1 cellular context compared by ENCODE assay signal in genomic region chr1:92804721-92805169, GRCh38.
TF ChIP-seq lines count a peak whose summit lies in the region.

No MANE protein-coding gene starts in this region.

TF ChIP-seq in K562, 482 proteins besides CTCF, POLR2A, EP300 and RAD21 (continued from another document and continues in another):
- TF ChIP-seq, protein P1, sequence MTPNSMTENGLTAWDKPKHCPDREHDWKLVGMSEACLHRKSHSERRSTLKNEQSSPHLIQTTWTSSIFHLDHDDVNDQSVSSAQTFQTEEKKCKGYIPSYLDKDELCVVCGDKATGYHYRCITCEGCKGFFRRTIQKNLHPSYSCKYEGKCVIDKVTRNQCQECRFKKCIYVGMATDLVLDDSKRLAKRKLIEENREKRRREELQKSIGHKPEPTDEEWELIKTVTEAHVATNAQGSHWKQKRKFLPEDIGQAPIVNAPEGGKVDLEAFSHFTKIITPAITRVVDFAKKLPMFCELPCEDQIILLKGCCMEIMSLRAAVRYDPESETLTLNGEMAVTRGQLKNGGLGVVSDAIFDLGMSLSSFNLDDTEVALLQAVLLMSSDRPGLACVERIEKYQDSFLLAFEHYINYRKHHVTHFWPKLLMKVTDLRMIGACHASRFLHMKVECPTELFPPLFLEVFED (CRISPR knock-in tag; conservative IDR thresholded peaks at IDR 0.05): 0 out of 2 replicates have a peak, but pooled peaks have one; percentile 47
- TF ChIP-seq DIDO1 (tag; IDR thresholded peaks at IDR 0.05; ENCODE audit: low read depth) (no peak), ATF7 (IDR thresholded peaks at IDR 0.05) (peak; percentile 97), SOX6 (IDR thresholded peaks at IDR 0.05) (peak; percentile 97), RFX7 (CRISPR knock-in tag; IDR thresholded peaks at IDR 0.05) (no peak), STAT6 (CRISPR knock-in tag; IDR thresholded peaks at IDR 0.05) (no peak), ZNF124 (CRISPR knock-in tag; IDR thresholded peaks at IDR 0.05) (no peak), CHD1 (IDR thresholded peaks at IDR 0.05; ENCODE audit: low read length) (no peak), ZNF347 (CRISPR knock-in tag; IDR thresholded peaks at IDR 0.05; ENCODE audit: low read depth) (no peak), YY1 (IDR thresholded peaks at IDR 0.05; ENCODE audit: borderline replicate concordance in 1 of 3, control insufficient read depth in 1 of 3, extremely low read depth in 1 of 3, insufficient read depth in 3 of 3, insufficient read length in 1 of 3, insufficient replicate concordance in 2 of 3, low read depth in 1 of 3, low read length in 2 of 3) (no peak), C11orf30 (IDR thresholded peaks at IDR 0.05; ENCODE audit: low read depth) (no peak), ZBTB49 (CRISPR knock-in tag; IDR thresholded peaks at IDR 0.05; ENCODE audit: borderline replicate concordance) (no peak), HDAC1 (IDR thresholded peaks at IDR 0.05) (peak in 1 of 2 experiments; percentile 92; a peak in 3 of 4 replicates), FIP1L1 (IDR thresholded peaks at IDR 0.05; ENCODE audit: low read depth, low read length, poor library complexity, severe bottlenecking) (no peak), RB1 (IDR thresholded peaks at IDR 0.05; ENCODE audit: low read depth) (no peak), ZBTB17 (CRISPR knock-in tag; IDR thresholded peaks at IDR 0.05) (no peak), SAP30 (IDR thresholded peaks at IDR 0.05; ENCODE audit: borderline replicate concordance, insufficient read depth, low read depth, low read length, poor library complexity, severe bottlenecking) (no peak), ZNF165 (CRISPR knock-in tag; IDR thresholded peaks at IDR 0.05; ENCODE audit: borderline replicate concordance) (no peak), FOXK2 (conservative IDR thresholded peaks at IDR 0.05 in 1 of 2, IDR thresholded peaks at IDR 0.05 in 1 of 2; ENCODE audit: low read depth in 2 of 2) (peak in 1 of 2 experiments; percentile 65; a peak in 2 of 4 replicates), HCFC1 (IDR thresholded peaks at IDR 0.05; ENCODE audit: low read depth, low read length) (no peak), TCF7 (IDR thresholded peaks at IDR 0.05; ENCODE audit: borderline replicate concordance) (no peak), RAD51 (IDR thresholded peaks at IDR 0.05; ENCODE audit: borderline replicate concordance, low read depth) (no peak), ZFP1 (CRISPR knock-in tag; IDR thresholded peaks at IDR 0.05) (no peak), ZFP30 (CRISPR knock-in tag; IDR thresholded peaks at IDR 0.05; ENCODE audit: borderline replicate concordance) (no peak), ZNF134 (CRISPR knock-in tag; conservative IDR thresholded peaks at IDR 0.05) (no peak), ZC3H11A (IDR thresholded peaks at IDR 0.05; ENCODE audit: low read depth, low read length) (no peak), TBP (optimal IDR thresholded peaks at IDR 0.05; ENCODE audit: low read depth, low read length) (peak; percentile 50), ZBED1 (IDR thresholded peaks at IDR 0.05) (no peak), TFAM (CRISPR knock-in tag; conservative IDR thresholded peaks at IDR 0.05) (no peak), CEBPB (tag; IDR thresholded peaks at IDR 0.05) (no peak), FOXM1 (IDR thresholded peaks at IDR 0.05; ENCODE audit: low read depth) (peak; percentile 93), FOXM1 (CRISPR knock-in tag; IDR thresholded peaks at IDR 0.05; ENCODE audit: low read depth) (no peak), MCM5 (IDR thresholded peaks at IDR 0.05; ENCODE audit: low read depth) (no peak), BRF2 (IDR thresholded peaks at IDR 0.05; ENCODE audit: borderline replicate concordance, insufficient read depth, insufficient read length) (no peak), SMARCA4 (IDR thresholded peaks at IDR 0.05) (peak; percentile 95), ERF (CRISPR knock-in tag; IDR thresholded peaks at IDR 0.05) (no peak), ELF1 (tag; IDR thresholded peaks at IDR 0.05) (peak; percentile 79)
- TF ChIP-seq, protein P2, sequence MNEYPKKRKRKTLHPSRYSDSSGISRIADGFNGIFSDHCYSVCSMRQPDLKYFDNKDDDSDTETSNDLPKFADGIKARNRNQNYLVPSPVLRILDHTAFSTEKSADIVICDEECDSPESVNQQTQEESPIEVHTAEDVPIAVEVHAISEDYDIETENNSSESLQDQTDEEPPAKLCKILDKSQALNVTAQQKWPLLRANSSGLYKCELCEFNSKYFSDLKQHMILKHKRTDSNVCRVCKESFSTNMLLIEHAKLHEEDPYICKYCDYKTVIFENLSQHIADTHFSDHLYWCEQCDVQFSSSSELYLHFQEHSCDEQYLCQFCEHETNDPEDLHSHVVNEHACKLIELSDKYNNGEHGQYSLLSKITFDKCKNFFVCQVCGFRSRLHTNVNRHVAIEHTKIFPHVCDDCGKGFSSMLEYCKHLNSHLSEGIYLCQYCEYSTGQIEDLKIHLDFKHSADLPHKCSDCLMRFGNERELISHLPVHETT (CRISPR knock-in tag; conservative IDR thresholded peaks at IDR 0.05 in 1 of 2, IDR thresholded peaks at IDR 0.05 in 1 of 2): 0 out of 4 replicates have a peak, but pooled peaks of 1 of the 2 experiments have one; percentile 28
- TF ChIP-seq, protein P3, sequence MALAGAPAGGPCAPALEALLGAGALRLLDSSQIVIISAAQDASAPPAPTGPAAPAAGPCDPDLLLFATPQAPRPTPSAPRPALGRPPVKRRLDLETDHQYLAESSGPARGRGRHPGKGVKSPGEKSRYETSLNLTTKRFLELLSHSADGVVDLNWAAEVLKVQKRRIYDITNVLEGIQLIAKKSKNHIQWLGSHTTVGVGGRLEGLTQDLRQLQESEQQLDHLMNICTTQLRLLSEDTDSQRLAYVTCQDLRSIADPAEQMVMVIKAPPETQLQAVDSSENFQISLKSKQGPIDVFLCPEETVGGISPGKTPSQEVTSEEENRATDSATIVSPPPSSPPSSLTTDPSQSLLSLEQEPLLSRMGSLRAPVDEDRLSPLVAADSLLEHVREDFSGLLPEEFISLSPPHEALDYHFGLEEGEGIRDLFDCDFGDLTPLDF (CRISPR knock-in tag; IDR thresholded peaks at IDR 0.05): no peak
- TF ChIP-seq, protein P4, sequence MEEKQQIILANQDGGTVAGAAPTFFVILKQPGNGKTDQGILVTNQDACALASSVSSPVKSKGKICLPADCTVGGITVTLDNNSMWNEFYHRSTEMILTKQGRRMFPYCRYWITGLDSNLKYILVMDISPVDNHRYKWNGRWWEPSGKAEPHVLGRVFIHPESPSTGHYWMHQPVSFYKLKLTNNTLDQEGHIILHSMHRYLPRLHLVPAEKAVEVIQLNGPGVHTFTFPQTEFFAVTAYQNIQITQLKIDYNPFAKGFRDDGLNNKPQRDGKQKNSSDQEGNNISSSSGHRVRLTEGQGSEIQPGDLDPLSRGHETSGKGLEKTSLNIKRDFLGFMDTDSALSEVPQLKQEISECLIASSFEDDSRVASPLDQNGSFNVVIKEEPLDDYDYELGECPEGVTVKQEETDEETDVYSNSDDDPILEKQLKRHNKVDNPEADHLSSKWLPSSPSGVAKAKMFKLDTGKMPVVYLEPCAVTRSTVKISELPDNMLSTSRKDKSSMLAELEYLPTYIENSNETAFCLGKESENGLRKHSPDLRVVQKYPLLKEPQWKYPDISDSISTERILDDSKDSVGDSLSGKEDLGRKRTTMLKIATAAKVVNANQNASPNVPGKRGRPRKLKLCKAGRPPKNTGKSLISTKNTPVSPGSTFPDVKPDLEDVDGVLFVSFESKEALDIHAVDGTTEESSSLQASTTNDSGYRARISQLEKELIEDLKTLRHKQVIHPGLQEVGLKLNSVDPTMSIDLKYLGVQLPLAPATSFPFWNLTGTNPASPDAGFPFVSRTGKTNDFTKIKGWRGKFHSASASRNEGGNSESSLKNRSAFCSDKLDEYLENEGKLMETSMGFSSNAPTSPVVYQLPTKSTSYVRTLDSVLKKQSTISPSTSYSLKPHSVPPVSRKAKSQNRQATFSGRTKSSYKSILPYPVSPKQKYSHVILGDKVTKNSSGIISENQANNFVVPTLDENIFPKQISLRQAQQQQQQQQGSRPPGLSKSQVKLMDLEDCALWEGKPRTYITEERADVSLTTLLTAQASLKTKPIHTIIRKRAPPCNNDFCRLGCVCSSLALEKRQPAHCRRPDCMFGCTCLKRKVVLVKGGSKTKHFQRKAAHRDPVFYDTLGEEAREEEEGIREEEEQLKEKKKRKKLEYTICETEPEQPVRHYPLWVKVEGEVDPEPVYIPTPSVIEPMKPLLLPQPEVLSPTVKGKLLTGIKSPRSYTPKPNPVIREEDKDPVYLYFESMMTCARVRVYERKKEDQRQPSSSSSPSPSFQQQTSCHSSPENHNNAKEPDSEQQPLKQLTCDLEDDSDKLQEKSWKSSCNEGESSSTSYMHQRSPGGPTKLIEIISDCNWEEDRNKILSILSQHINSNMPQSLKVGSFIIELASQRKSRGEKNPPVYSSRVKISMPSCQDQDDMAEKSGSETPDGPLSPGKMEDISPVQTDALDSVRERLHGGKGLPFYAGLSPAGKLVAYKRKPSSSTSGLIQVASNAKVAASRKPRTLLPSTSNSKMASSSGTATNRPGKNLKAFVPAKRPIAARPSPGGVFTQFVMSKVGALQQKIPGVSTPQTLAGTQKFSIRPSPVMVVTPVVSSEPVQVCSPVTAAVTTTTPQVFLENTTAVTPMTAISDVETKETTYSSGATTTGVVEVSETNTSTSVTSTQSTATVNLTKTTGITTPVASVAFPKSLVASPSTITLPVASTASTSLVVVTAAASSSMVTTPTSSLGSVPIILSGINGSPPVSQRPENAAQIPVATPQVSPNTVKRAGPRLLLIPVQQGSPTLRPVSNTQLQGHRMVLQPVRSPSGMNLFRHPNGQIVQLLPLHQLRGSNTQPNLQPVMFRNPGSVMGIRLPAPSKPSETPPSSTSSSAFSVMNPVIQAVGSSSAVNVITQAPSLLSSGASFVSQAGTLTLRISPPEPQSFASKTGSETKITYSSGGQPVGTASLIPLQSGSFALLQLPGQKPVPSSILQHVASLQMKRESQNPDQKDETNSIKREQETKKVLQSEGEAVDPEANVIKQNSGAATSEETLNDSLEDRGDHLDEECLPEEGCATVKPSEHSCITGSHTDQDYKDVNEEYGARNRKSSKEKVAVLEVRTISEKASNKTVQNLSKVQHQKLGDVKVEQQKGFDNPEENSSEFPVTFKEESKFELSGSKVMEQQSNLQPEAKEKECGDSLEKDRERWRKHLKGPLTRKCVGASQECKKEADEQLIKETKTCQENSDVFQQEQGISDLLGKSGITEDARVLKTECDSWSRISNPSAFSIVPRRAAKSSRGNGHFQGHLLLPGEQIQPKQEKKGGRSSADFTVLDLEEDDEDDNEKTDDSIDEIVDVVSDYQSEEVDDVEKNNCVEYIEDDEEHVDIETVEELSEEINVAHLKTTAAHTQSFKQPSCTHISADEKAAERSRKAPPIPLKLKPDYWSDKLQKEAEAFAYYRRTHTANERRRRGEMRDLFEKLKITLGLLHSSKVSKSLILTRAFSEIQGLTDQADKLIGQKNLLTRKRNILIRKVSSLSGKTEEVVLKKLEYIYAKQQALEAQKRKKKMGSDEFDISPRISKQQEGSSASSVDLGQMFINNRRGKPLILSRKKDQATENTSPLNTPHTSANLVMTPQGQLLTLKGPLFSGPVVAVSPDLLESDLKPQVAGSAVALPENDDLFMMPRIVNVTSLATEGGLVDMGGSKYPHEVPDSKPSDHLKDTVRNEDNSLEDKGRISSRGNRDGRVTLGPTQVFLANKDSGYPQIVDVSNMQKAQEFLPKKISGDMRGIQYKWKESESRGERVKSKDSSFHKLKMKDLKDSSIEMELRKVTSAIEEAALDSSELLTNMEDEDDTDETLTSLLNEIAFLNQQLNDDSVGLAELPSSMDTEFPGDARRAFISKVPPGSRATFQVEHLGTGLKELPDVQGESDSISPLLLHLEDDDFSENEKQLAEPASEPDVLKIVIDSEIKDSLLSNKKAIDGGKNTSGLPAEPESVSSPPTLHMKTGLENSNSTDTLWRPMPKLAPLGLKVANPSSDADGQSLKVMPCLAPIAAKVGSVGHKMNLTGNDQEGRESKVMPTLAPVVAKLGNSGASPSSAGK (IDR thresholded peaks at IDR 0.05): no peak
- TF ChIP-seq, protein P5, sequence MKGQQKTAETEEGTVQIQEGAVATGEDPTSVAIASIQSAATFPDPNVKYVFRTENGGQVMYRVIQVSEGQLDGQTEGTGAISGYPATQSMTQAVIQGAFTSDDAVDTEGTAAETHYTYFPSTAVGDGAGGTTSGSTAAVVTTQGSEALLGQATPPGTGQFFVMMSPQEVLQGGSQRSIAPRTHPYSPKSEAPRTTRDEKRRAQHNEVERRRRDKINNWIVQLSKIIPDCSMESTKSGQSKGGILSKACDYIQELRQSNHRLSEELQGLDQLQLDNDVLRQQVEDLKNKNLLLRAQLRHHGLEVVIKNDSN (CRISPR knock-in tag; IDR thresholded peaks at IDR 0.05): no peak
